9 cellular contexts compared by ENCODE assay signal in the genomic region with DNA sequence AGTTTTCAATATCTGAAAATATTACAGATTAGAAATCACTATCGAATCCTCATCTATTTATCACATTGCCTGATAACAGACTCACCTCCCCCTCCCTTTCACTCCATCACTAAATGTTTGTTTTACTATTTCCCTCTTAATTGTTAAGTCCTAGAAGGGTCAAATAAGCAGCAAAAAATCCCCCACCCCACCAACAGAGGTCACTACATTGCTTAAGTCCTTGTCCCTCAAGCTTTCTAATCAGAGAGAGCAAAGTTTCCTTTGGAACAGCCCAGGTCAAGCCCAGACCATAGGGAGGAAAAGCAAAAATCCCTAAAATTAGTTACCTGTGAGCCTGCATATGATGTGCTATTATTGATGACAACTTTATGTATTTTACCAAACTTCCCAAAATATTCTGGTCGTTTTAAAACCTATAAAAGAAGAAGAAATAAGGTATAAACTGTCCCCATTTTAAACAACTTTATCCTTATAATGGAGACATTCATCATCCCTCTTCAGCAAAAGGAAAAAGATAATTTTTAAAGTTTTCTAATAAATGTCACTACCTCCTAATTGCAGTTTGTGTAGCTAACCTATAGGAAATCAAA.
DNase-seq lines count a peak whose midpoint lies in the region; ATAC-seq and TF ChIP-seq lines count a peak whose summit lies in the region.
"Had no signal": no experiment of that assay in that cellular context is flagged by ENCODE, and none has a peak within 500 bp of the region (broad histone marks: within the 10 kb centered on the region; RNA-seq: fewer than 3 reads in every experiment).

No MANE protein-coding gene starts in this region.

- POLR2A ChIA-PET in RWPE1 (lab: Yijun Ruan, JAX; ENCODE audit: low non-redundant PET) = no interaction called here

- DNase-seq in NOMO-1 (lab: John Stamatoyannopoulos, UW; ENCODE audit: unreplicated experiment in 2 of 2) = peak; percentile 7 to 23
- no peak for DNase-seq in NOMO-1 treated with dmso at 0.1 percent for 144 hours (lab: John Stamatoyannopoulos, UW; ENCODE audit: unreplicated experiment)
- DNase-seq in HS-5 (ENCODE audit: low read depth) = peak; percentile 2
- peak; percentile 3 for DNase-seq in RWPE1 (ENCODE audit: low spot score)
- peak in 2 of 3 experiments; percentile 3 to 14 for DNase-seq in effector memory CD8-positive, alpha-beta T cell
- DNase-seq in non-pigmented ciliary epithelial cell (ENCODE audit: low read depth) = peak; percentile 19
- DNase-seq in epidermal melanocyte (ENCODE audit: insufficient read length, low spot score) = no peak

- no peak overlapping the region for H3K4me3 Mint-ChIP-seq in effector memory CD8-positive, alpha-beta T cell
- H3K4me3 Mint-ChIP-seq: brain had no signal

- H3K27ac ChIP-seq in RWPE1 = no peak overlapping the region

- no peak for ATAC-seq in effector memory CD8-positive, alpha-beta T cell (replicated peaks)
- ATAC-seq in HG03432 (IDR thresholded peaks at IDR 0.05; ENCODE audit: unreplicated experiment) = no peak

- H3K9me3 Mint-ChIP-seq in effector memory CD8-positive, alpha-beta T cell = no peaks in the 10 kb centered on the region
- H3K9me3 Mint-ChIP-seq: brain had no signal

- no peak overlapping the region for H3K27ac Mint-ChIP-seq in effector memory CD8-positive, alpha-beta T cell
- H3K27ac Mint-ChIP-seq: brain had no signal

- peak; percentile 58 for TF ChIP-seq CTCF in RWPE1 (conservative IDR thresholded peaks at IDR 0.05; ENCODE audit: low read depth)

- H3K36me3 Mint-ChIP-seq in effector memory CD8-positive, alpha-beta T cell (ENCODE audit: insufficient read depth) = peaks cover 27% of the 10 kb centered on the region

- CTCF ChIA-PET in RWPE1 (lab: Yijun Ruan, JAX) = interaction anchor here (0.6 to 1.0 kb wide), 3 partner anchors 12 to 134 kb away, joined by 3 to 6 read pairs (median 3); no protein-coding TSS in a partner anchor

- H3K4me1 Mint-ChIP-seq in effector memory CD8-positive, alpha-beta T cell (ENCODE audit: low read depth in 2 of 2) = peaks cover 0 to 11% of the 10 kb centered on the region in 2 donors
- H3K4me1 Mint-ChIP-seq: brain had no signal

- H3K27me3 Mint-ChIP-seq in effector memory CD8-positive, alpha-beta T cell = no peaks in the 10 kb centered on the region
- H3K27me3 Mint-ChIP-seq: brain had no signal

Comparison
In these comparisons a context has a peak if more than half of its experiments do, and no peak if none do; other contexts are left out.
1. DNase-seq: peak in NOMO-1 (2 of 2), HS-5 (single experiment), RWPE1 (single experiment), effector memory CD8-positive, alpha-beta T cell (2 of 3) and non-pigmented ciliary epithelial cell (single experiment); none in NOMO-1 treated with dmso at 0.1 percent for 144 hours (single experiment) and epidermal melanocyte (single experiment).